Comparison of ENCODE assay signal across 22 cellular contexts in the genomic region with DNA sequence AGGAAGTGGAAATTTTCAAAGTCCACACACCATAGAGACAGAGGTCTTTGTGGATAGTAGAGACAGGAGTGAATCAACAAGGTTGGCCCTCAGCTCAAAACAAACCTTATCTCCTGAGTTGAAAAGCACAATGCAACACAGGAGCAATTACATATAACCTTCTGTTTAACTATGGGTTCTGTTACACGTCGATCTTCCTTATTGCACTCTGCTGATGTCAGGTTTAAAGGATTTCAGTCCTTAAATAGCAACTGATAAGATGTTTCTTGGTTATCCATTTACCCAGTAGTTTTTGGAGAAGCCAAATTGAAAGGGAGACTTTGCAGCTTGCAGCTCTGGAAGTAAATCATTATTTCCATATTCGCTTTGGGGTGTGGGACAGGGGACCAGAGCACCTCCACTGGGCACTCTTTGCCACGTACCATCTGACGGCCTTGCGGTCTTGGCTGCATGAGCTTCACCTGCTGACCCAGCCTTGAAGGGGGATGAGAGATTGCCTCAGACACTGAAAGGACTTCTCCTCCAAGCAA.
DNase-seq lines count a peak whose midpoint lies in the region; ATAC-seq, FAIRE-seq and TF ChIP-seq lines count a peak whose summit lies in the region.
"Had no signal": no experiment of that assay in that cellular context is flagged by ENCODE, and none has a peak within 500 bp of the region (broad histone marks: within the 10 kb centered on the region; RNA-seq: fewer than 3 reads in every experiment).

No MANE protein-coding gene starts in this region.

- peak; percentile 21 for FAIRE-seq in islet of Langerhans (lab: Jason Lieb, UNC)
- FAIRE-seq: D721Med had no signal

- peaks cover 11% of the 10 kb centered on the region for H3K27me3 Mint-ChIP-seq in nephron progenitor cell (ENCODE audit: low read depth, poor library complexity)
- H3K27me3 Mint-ChIP-seq: activated CD4-positive, alpha-beta memory T cell treated with anti-CD3 and anti-CD28 coated beads, Interleukin-2, amount 10 ng/mL, durations not matched to agents 7 days and 5 days; activated T-cell treated with anti-CD3 and anti-CD28 coated beads, Interleukin-2, amount 50 U/mL, for 24 hours; stimulated activated naive CD8-positive, alpha-beta T cell treated with anti-CD3 and anti-CD28 coated beads, Interleukin-15, Interleukin-2, amounts not matched to agents 100 ng/mL and 50 ng/mL, for 24 hours had no signal

- H3K36me3 Mint-ChIP-seq in nephron progenitor cell (ENCODE audit: low read depth) = no peaks in the 10 kb centered on the region

- H3K27ac Mint-ChIP-seq in nephron progenitor cell = peak overlapping the region; percentile 74
- H3K27ac Mint-ChIP-seq: activated CD4-positive, alpha-beta memory T cell treated with anti-CD3 and anti-CD28 coated beads, Interleukin-2, amount 10 ng/mL, durations not matched to agents 7 days and 5 days; activated naive CD4-positive, alpha-beta T cell treated with anti-CD3 and anti-CD28 coated beads for 36 hours; activated T-cell treated with anti-CD3 and anti-CD28 coated beads, Interleukin-2, amount 50 U/mL, for 24 hours; B cell; GM23338; stimulated activated naive CD8-positive, alpha-beta T cell treated with anti-CD3 and anti-CD28 coated beads, Interleukin-15, Interleukin-2, amounts not matched to agents 100 ng/mL and 50 ng/mL, for 24 hours had no signal

- no peak for ATAC-seq in GM19328 (IDR thresholded peaks at IDR 0.05; ENCODE audit: unreplicated experiment)
- ATAC-seq: GM23338 had no signal

- H3K4me3 Mint-ChIP-seq in nephron progenitor cell = no peak overlapping the region
- H3K4me3 Mint-ChIP-seq: activated CD4-positive, alpha-beta memory T cell treated with anti-CD3 and anti-CD28 coated beads, Interleukin-2, amount 10 ng/mL, durations not matched to agents 7 days and 5 days; activated naive CD4-positive, alpha-beta T cell treated with anti-CD3 and anti-CD28 coated beads for 36 hours; activated T-cell treated with anti-CD3 and anti-CD28 coated beads, Interleukin-2, amount 50 U/mL, for 24 hours; B cell; GM23338; stimulated activated naive CD8-positive, alpha-beta T cell treated with anti-CD3 and anti-CD28 coated beads, Interleukin-15, Interleukin-2, amounts not matched to agents 100 ng/mL and 50 ng/mL, for 24 hours had no signal

- H3K4me1 Mint-ChIP-seq in nephron progenitor cell = peaks cover 5% of the 10 kb centered on the region
- H3K4me1 Mint-ChIP-seq: B cell, GM23338 had no signal

- POLR2A ChIA-PET in HEK293T (lab: Yijun Ruan, JAX) = no interaction called here

- peak; percentile 47 for DNase-seq in DMS153 treated with DMSO at 0.1 percent for 48 hours (lab: John Stamatoyannopoulos, UW; ENCODE audit: unreplicated experiment)
- DNase-seq in NOMO-1 treated with dmso at 0.1 percent for 144 hours (lab: John Stamatoyannopoulos, UW; ENCODE audit: unreplicated experiment) = peak; percentile 66
- DNase-seq in nephron progenitor cell = no peak
- no peak for DNase-seq in HEK293T (ENCODE audit: extremely low spot score)
- no peak for DNase-seq in OCI-M1 (lab: John Stamatoyannopoulos, UW)
- no peak for DNase-seq in SW480 (ENCODE audit: low spot score)
- DNase-seq: activated CD4-positive, alpha-beta memory T cell treated with anti-CD3 and anti-CD28 coated beads, Interleukin-2, amount 10 ng/mL, durations not matched to agents 7 days and 5 days; activated naive CD4-positive, alpha-beta T cell treated with anti-CD3 and anti-CD28 coated beads for 36 hours; activated T-cell treated with anti-CD3 and anti-CD28 coated beads, Interleukin-2, amount 50 U/mL, for 24 hours; hypothalamus; Kasumi-1; NCI-H1092; NCI-H2081 treated with DMSO at 0.1 percent for 48 hours; NCI-H510A; occipital lobe; WERI-Rb-1 had no signal

- H3K9me3 Mint-ChIP-seq in nephron progenitor cell = no peaks in the 10 kb centered on the region
- H3K9me3 Mint-ChIP-seq: activated CD4-positive, alpha-beta memory T cell treated with anti-CD3 and anti-CD28 coated beads, Interleukin-2, amount 10 ng/mL, durations not matched to agents 7 days and 5 days; activated naive CD4-positive, alpha-beta T cell treated with anti-CD3 and anti-CD28 coated beads for 36 hours; activated T-cell treated with anti-CD3 and anti-CD28 coated beads, Interleukin-2, amount 50 U/mL, for 24 hours; GM23338; stimulated activated naive CD8-positive, alpha-beta T cell treated with anti-CD3 and anti-CD28 coated beads, Interleukin-15, Interleukin-2, amounts not matched to agents 100 ng/mL and 50 ng/mL, for 24 hours had no signal

- CTCF ChIA-PET in HEK293T (lab: Yijun Ruan, JAX) = no interaction called here

- no peak for TF ChIP-seq CTCF in nephron progenitor cell (IDR thresholded peaks at IDR 0.05)

TF ChIP-seq in HEK293T, 16 proteins besides CTCF, POLR2A, EP300 and RAD21:
- TF ChIP-seq FOXK2 (IDR thresholded peaks at IDR 0.05) = no peak
- no peak for TF ChIP-seq ZNF384 (IDR thresholded peaks at IDR 0.05)
- TF ChIP-seq HDGF (IDR thresholded peaks at IDR 0.05; ENCODE audit: borderline replicate concordance) = no peak
- no peak for TF ChIP-seq BHLHE40 (IDR thresholded peaks at IDR 0.05; ENCODE audit: borderline replicate concordance)
- no peak for TF ChIP-seq CTBP1 (IDR thresholded peaks at IDR 0.05; ENCODE audit: borderline replicate concordance)
- TF ChIP-seq SP1 (IDR thresholded peaks at IDR 0.05) = no peak
- no peak for TF ChIP-seq ELF4 (IDR thresholded peaks at IDR 0.05)
- TF ChIP-seq, protein P1, sequence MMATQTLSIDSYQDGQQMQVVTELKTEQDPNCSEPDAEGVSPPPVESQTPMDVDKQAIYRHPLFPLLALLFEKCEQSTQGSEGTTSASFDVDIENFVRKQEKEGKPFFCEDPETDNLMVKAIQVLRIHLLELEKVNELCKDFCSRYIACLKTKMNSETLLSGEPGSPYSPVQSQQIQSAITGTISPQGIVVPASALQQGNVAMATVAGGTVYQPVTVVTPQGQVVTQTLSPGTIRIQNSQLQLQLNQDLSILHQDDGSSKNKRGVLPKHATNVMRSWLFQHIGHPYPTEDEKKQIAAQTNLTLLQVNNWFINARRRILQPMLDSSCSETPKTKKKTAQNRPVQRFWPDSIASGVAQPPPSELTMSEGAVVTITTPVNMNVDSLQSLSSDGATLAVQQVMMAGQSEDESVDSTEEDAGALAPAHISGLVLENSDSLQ (IDR thresholded peaks at IDR 0.05) = no peak
- no peak for TF ChIP-seq NFRKB (IDR thresholded peaks at IDR 0.05)
- no peak for TF ChIP-seq L3MBTL2 (conservative IDR thresholded peaks at IDR 0.05)
- no peak for TF ChIP-seq FOXM1 (IDR thresholded peaks at IDR 0.05; ENCODE audit: borderline replicate concordance)
- no peak for TF ChIP-seq SUZ12 (IDR thresholded peaks at IDR 0.05)
- TF ChIP-seq TARDBP (IDR thresholded peaks at IDR 0.05) = no peak
- TF ChIP-seq LEF1 (IDR thresholded peaks at IDR 0.05; ENCODE audit: borderline replicate concordance) = no peak
- no peak for TF ChIP-seq FOXA1 (IDR thresholded peaks at IDR 0.05)
- no peak for TF ChIP-seq ARNT (IDR thresholded peaks at IDR 0.05)

Comparison
In these comparisons a context has a peak if more than half of its experiments do, and no peak if none do; other contexts are left out.
1. DNase-seq: peak in DMS153 treated with DMSO at 0.1 percent for 48 hours (single experiment) and NOMO-1 treated with dmso at 0.1 percent for 144 hours (single experiment); none in nephron progenitor cell (single experiment), HEK293T (single experiment), OCI-M1 (single experiment) and SW480 (single experiment).